Comparison of ENCODE assay signal across 1 cellular context in the genomic region with DNA sequence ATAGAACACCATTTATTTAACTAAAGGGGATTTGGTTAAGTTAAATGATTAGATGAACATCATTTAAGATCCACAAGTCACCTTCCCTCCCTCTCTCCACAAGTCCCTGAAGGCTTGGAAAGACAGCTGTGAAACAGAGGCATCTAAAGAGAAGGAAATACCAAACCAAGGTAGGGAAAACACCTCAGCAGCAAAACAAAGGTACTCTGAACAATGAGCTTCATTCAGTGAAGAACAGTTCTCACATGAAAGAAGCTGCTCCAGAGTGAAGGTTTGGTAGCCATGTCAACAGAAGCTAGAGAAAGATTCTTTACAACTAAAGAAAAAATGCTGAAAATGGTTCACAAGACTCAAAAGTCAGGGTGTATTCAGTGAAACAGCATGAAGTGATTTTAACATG.
TF ChIP-seq lines count a peak whose summit lies in the region.

No MANE protein-coding gene starts in this region.

TF ChIP-seq in HepG2, 621 proteins besides CTCF, POLR2A, EP300 and RAD21:
- TF ChIP-seq DMAP1 (CRISPR knock-in tag; IDR thresholded peaks at IDR 0.05) (no peak), NR2F2 (IDR thresholded peaks at IDR 0.05; ENCODE audit: borderline replicate concordance, low read depth) (no peak), SOX5 (CRISPR knock-in tag; IDR thresholded peaks at IDR 0.05; ENCODE audit: borderline replicate concordance) (peak; percentile 44; the same call in 1 of the 2 replicates), SOX13 (IDR thresholded peaks at IDR 0.05) (no peak), SOX13 (CRISPR knock-in tag; conservative IDR thresholded peaks at IDR 0.05 in 1 of 2, IDR thresholded peaks at IDR 0.05 in 1 of 2) (peak in 1 of 2 experiments; percentile 60; a peak in 1 of 4 replicates)
- TF ChIP-seq, protein P1, sequence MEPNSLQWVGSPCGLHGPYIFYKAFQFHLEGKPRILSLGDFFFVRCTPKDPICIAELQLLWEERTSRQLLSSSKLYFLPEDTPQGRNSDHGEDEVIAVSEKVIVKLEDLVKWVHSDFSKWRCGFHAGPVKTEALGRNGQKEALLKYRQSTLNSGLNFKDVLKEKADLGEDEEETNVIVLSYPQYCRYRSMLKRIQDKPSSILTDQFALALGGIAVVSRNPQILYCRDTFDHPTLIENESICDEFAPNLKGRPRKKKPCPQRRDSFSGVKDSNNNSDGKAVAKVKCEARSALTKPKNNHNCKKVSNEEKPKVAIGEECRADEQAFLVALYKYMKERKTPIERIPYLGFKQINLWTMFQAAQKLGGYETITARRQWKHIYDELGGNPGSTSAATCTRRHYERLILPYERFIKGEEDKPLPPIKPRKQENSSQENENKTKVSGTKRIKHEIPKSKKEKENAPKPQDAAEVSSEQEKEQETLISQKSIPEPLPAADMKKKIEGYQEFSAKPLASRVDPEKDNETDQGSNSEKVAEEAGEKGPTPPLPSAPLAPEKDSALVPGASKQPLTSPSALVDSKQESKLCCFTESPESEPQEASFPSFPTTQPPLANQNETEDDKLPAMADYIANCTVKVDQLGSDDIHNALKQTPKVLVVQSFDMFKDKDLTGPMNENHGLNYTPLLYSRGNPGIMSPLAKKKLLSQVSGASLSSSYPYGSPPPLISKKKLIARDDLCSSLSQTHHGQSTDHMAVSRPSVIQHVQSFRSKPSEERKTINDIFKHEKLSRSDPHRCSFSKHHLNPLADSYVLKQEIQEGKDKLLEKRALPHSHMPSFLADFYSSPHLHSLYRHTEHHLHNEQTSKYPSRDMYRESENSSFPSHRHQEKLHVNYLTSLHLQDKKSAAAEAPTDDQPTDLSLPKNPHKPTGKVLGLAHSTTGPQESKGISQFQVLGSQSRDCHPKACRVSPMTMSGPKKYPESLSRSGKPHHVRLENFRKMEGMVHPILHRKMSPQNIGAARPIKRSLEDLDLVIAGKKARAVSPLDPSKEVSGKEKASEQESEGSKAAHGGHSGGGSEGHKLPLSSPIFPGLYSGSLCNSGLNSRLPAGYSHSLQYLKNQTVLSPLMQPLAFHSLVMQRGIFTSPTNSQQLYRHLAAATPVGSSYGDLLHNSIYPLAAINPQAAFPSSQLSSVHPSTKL (CRISPR knock-in tag; IDR thresholded peaks at IDR 0.05): no peak
